ENCODE assay signal across 17 cellular contexts in the genomic region with DNA sequence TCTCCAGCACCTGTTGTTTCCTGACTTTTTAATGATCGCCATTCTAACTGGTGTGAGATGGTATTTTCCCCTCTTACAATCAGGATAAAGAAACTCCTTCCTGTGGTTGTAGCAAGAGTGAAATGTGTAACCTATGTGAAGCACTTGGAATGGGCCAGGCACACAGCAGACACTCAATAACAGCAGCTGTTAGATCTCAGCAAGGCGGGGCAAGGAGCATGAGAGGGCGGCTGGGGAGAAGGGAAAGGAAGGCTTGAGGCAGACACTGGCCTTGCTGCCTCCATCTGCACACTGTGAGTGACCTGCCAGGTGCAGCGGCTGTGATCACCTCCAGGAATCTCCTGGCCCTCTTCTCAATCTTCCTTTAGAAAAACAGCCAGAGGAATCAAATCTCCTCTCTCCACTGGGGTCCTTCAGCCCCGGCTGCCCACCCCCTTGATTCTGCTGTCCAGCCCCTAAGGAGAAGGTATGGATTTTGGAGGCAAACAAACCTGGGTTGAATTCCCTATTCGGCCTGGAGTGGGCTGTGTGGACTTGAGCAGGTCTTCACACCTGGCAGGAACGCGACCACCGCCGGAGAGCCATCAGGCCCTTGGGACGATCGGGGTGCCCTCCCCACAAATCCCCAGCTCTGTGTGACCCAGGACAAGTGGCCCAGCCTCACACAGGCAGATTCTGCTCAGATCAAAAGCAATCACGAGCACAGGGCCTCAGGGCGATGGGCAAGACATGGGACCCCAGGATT. TPM values are rescaled to one million over a fixed set of nuclear protein-coding genes. Genes with fewer than 3 reads are reported as not detected.
DNase-seq lines count a peak whose midpoint lies in the region; ATAC-seq, FAIRE-seq and TF ChIP-seq lines count a peak whose summit lies in the region.
"Had no signal": no experiment of that assay in that cellular context is flagged by ENCODE, and none has a peak within 500 bp of the region (broad histone marks: within the 10 kb centered on the region; RNA-seq: fewer than 3 reads in every experiment).

No MANE protein-coding gene starts in this region.

- no peak for FAIRE-seq in keratinocyte (lab: Jason Lieb, UNC)
- FAIRE-seq: D721Med, endothelial cell of umbilical vein had no signal

- peaks cover 3% of the 10 kb centered on the region for H3K4me1 Mint-ChIP-seq in T-helper 17 cell

- DNase-seq in HCEC 1CT = peak; percentile 15
- DNase-seq in RWPE1 (ENCODE audit: low spot score) = no peak
- no peak for DNase-seq in keratinocyte (ENCODE audit: low read depth, low spot score)
- peak; percentile 31 for DNase-seq in skeletal muscle cell (ENCODE audit: low read depth)
- DNase-seq in T-helper 17 cell = no peak
- no peak for DNase-seq in NCI-H1694 treated with DMSO at 0.1 percent for 48 hours (lab: John Stamatoyannopoulos, UW)
- DNase-seq in activated effector memory CD4-positive, alpha-beta T cell treated with Interleukin-2 at 50 U/mL for 16 hours = no peak
- DNase-seq: gastrocnemius medialis; lower lobe of right lung; MV-4-11; Right ventricle myocardium superior; stimulated activated CD4-positive, alpha-beta T cell treated with anti-CD3 and anti-CD28 coated beads, Interleukin-4, amount 100 ng/mL, for 4 hours had no signal

- H3K36me3 Mint-ChIP-seq in T-helper 17 cell (ENCODE audit: low read depth) = no peaks in the 10 kb centered on the region

- dilution Hi-C loops in keratinocyte (cut with MboI; ENCODE audit: extremely low pct_ligation_motif_present, low sequenced_read_pairs) = no loop called here

- H3K4me2 ChIP-seq in keratinocyte (ENCODE audit: control insufficient read depth, extremely low read depth, insufficient read depth, low read depth, low read length) = peak overlapping the region; percentile 31

- peak overlapping the region; percentile 39 for H2AFZ ChIP-seq in keratinocyte (ENCODE audit: control insufficient read depth, low read length)

- peaks cover 34% of the 10 kb centered on the region for H3K27me3 Mint-ChIP-seq in T-helper 17 cell

- H3K9ac ChIP-seq in keratinocyte (ENCODE audit: control insufficient read depth, extremely low read depth, insufficient read depth, low read length) = no peak overlapping the region

- no peak for ATAC-seq in HG03571 (IDR thresholded peaks at IDR 0.05; ENCODE audit: unreplicated experiment)
- no peak for ATAC-seq in T-helper 17 cell
- ATAC-seq: gastrocnemius medialis had no signal

- H4K20me1 ChIP-seq in keratinocyte (ENCODE audit: control insufficient read depth, extremely low read depth, insufficient read depth, low read length) = no peaks in the 10 kb centered on the region

- H3K79me2 ChIP-seq in keratinocyte (ENCODE audit: control insufficient read depth, insufficient read depth, low read length) = no peaks in the 10 kb centered on the region

- no peak for TF ChIP-seq CTCF in RWPE1 (conservative IDR thresholded peaks at IDR 0.05; ENCODE audit: low read depth)
- TF ChIP-seq CTCF in keratinocyte (optimal IDR thresholded peaks at IDR 0.05 in 1 of 3, IDR thresholded peaks at IDR 0.05 in 1 of 3, conservative IDR thresholded peaks at IDR 0.05 in 1 of 3; ENCODE audit: extremely low read depth in 1 of 3, insufficient read depth in 2 of 3, low read length in 3 of 3) = no peak

- no peaks in the 10 kb centered on the region for H3K9me3 ChIP-seq in keratinocyte (ENCODE audit: control insufficient read depth, low read depth, low read length)
- H3K9me3 ChIP-seq in T-helper 17 cell (ENCODE audit: control insufficient read depth, low read length, poor library complexity, severe bottlenecking) = no peaks in the 10 kb centered on the region
- H3K9me3 ChIP-seq: gastrocnemius medialis, lower lobe of right lung had no signal

- H3K27me3 ChIP-seq in keratinocyte (ENCODE audit: control insufficient read depth, extremely low read depth, insufficient read depth, low read length) = no peaks in the 10 kb centered on the region

- POLR2A ChIA-PET in RWPE1 (lab: Yijun Ruan, JAX; ENCODE audit: low non-redundant PET) = no interaction called here

- H3K4me3 Mint-ChIP-seq in T-helper 17 cell = no peak overlapping the region
- H3K4me3 Mint-ChIP-seq: neural crest cell; T-helper 1 cell treated with Interleukin-12 subunit alpha and Interleukin-12 subunit beta and Interleukin-4 antibody, amounts not matched to agents 30 μg/mL and 1 μg/mL, for 36 hours had no signal

- CTCF ChIA-PET in RWPE1 (lab: Yijun Ruan, JAX) = interaction anchor here (0.7 kb wide), 1 partner anchor 36 kb away, joined by 3 read pairs; no protein-coding TSS in a partner anchor

- no peak overlapping the region for H3K27ac Mint-ChIP-seq in T-helper 17 cell
- H3K27ac Mint-ChIP-seq: T-helper 1 cell treated with Interleukin-12 subunit alpha and Interleukin-12 subunit beta and Interleukin-4 antibody, amounts not matched to agents 30 μg/mL and 1 μg/mL, for 36 hours had no signal

- no peaks in the 10 kb centered on the region for H3K36me3 ChIP-seq in keratinocyte (ENCODE audit: control insufficient read depth in 2 of 2, extremely low read depth in 1 of 2, insufficient read depth in 2 of 2, low read length in 2 of 2)
- H3K36me3 ChIP-seq: gastrocnemius medialis, lower lobe of right lung had no signal

- H3K4me1 ChIP-seq in keratinocyte (ENCODE audit: control insufficient read depth, extremely low read depth, insufficient read depth, low read length) = peaks cover 7% of the 10 kb centered on the region
- H3K4me1 ChIP-seq: gastrocnemius medialis, lower lobe of right lung had no signal

- H3K27ac ChIP-seq in RWPE1 (peak overlapping the region; percentile 24), keratinocyte (ENCODE audit: control insufficient read depth, insufficient read depth, low read length) (no peak overlapping the region)
- H3K27ac ChIP-seq: gastrocnemius medialis, lower lobe of right lung had no signal

- no peaks in the 10 kb centered on the region for H3K9me1 ChIP-seq in keratinocyte (ENCODE audit: control insufficient read depth, extremely low read depth, insufficient read depth, low read length)

- H3K4me3 ChIP-seq in keratinocyte (ENCODE audit: control insufficient read depth in 2 of 3, extremely low read depth in 1 of 3, insufficient read depth in 2 of 3, low read depth in 1 of 3, low read length in 3 of 3) (no peak overlapping the region), skeletal muscle cell (ENCODE audit: low read depth, low read length) (no peak overlapping the region)
- H3K4me3 ChIP-seq: gastrocnemius medialis, lower lobe of right lung had no signal

RNA-seq across cellular contexts. Expression of a gene that starts 49.0 kb away (rescaled TPM):
- polyA plus RNA-seq in keratinocyte = 23.8 to 24.7 TPM (median 23.8 TPM) in 3 replicates
- polyA plus RNA-seq in keratinocyte (2011; ENCODE audit: low read depth) = 15.0 TPM
- 15.9 and 16.7 TPM in 2 replicates for polyA plus RNA-seq in keratinocyte (2011; cell fraction: cytosol; rRNA removed)
- polyA plus RNA-seq in keratinocyte (2011; cell fraction: nucleus; rRNA removed) = 38.8 and 40.7 TPM in 2 replicates
- polyA plus RNA-seq in keratinocyte (2012; ENCODE audit: low replicate concordance) = 16.5 and 17.7 TPM in 2 replicates
- polyA minus RNA-seq in keratinocyte = 42.3 to 63.6 TPM (median 61.5 TPM) in 3 replicates
- polyA minus RNA-seq in keratinocyte (2011; cell fraction: cytosol; rRNA and poly(A)+ RNA removed) = 15.2 TPM
- polyA minus RNA-seq in keratinocyte (2011; cell fraction: nucleus; rRNA and poly(A)+ RNA removed) = 11.6 and 13.1 TPM in 2 replicates
- total RNA-seq in T-helper 17 cell = 10 to 100 TPM; 33.2 to 41.2 TPM

RNA-seq across cellular contexts. Expression of a gene that starts 49.1 kb away (rescaled TPM):
- 26.5 to 32.0 TPM (median 28.0 TPM) in 3 replicates for polyA plus RNA-seq in keratinocyte
- 8.8 TPM for polyA plus RNA-seq in keratinocyte (2011; ENCODE audit: low read depth)
- 21.4 and 32.5 TPM in 2 replicates for polyA plus RNA-seq in keratinocyte (2011; cell fraction: cytosol; rRNA removed)
- polyA plus RNA-seq in keratinocyte (2011; cell fraction: nucleus; rRNA removed) = 22.4 and 24.8 TPM in 2 replicates
- 17.5 and 17.6 TPM in 2 replicates for polyA plus RNA-seq in keratinocyte (2012; ENCODE audit: low replicate concordance)
- 6.6 to 12.9 TPM (median 11.9 TPM) in 3 replicates for polyA minus RNA-seq in keratinocyte
- 9.6 TPM for polyA minus RNA-seq in keratinocyte (2011; cell fraction: cytosol; rRNA and poly(A)+ RNA removed)
- polyA minus RNA-seq in keratinocyte (2011; cell fraction: nucleus; rRNA and poly(A)+ RNA removed) = 9.9 and 17.9 TPM in 2 replicates
- total RNA-seq in T-helper 17 cell = 1 to 10 TPM; 2.5 to 2.8 TPM

Comparison
In these comparisons a context has a peak if more than half of its experiments do, and no peak if none do; other contexts are left out.
1. DNase-seq: peak in HCEC 1CT (single experiment) and skeletal muscle cell (single experiment); none in RWPE1 (single experiment), keratinocyte (single experiment), T-helper 17 cell (0 of 3), NCI-H1694 treated with DMSO at 0.1 percent for 48 hours (single experiment) and activated effector memory CD4-positive, alpha-beta T cell treated with Interleukin-2 at 50 U/mL for 16 hours (single experiment).